Comparison of ENCODE assay signal across 8 cellular contexts in the genomic region with DNA sequence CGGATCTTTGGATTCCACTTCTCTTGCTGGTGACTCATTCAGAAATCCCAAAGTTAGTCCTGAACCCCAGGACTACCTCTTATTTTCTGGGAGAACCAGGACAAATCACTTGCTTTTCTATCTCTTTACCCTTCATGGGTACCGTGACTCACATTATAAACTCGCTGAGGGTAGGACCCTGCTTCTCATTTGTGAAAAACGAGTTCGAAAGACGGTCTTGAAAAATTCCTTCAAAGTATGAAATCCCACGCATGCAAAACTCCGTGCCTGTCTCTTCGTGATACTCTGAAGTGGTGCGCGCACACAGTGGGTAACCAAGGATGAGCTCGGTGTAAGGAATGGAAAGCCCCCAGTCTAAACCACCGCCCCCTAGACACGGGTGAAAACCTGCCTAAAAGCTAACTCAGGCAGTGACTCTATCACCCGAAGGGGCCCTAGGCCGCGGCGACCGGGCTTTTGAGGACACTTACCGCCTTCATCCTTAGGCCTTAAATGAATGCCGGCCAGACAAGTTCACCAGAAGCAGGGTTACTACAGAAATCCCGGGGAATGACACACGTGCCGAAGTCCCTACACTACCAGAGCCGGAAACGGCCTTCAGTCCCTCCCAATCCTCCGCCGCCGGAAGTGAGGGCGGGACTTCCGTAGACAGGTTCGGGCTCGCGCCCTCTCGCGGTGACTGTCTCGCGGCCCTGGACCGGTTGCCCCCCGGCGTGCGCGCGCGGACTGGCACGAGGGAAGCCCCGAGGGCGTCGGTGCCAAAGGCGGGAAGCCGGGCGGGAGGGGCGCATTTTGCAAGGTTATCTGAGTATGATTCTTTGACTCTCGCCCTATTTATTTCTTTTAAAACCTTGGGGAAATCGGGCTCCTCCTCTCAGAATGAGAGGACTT. TPM values are rescaled to one million over a fixed set of nuclear protein-coding genes. Genes with fewer than 3 reads are reported as not detected.
DNase-seq lines count a peak whose midpoint lies in the region; ATAC-seq lines count a peak whose summit lies in the region.

A gene with protein sequence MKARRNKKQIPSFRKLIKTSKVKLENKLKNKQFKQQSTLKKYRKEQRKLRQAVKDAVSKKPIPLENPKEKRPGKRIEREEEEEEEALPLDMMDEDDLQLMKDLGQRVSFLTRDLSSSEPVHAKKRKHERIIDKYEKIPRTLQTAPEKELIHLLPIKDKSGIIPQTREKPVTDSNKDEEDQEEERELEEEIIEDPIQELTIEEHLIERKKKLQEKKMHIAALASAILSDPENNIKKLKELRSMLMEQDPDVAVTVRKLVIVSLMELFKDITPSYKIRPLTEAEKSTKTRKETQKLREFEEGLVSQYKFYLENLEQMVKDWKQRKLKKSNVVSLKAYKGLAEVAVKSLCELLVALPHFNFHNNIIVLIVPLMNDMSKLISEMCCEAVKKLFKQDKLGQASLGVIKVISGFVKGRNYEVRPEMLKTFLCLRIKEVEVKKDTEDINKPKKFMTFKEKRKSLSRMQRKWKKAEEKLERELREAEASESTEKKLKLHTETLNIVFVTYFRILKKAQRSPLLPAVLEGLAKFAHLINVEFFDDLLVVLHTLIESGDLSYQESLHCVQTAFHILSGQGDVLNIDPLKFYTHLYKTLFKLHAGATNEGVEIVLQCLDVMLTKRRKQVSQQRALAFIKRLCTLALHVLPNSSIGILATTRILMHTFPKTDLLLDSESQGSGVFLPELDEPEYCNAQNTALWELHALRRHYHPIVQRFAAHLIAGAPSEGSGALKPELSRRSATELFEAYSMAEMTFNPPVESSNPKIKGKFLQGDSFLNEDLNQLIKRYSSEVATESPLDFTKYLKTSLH (minus strand): TSS at position 580 of the 891 bp plus-strand sequence. CDS start 101 bp downstream, at position 479.

- peaks cover 22% of the 10 kb centered on the region for H3K36me3 Mint-ChIP-seq in activated T-helper 1 cell treated with anti-CD3 and anti-CD28 coated beads, Interleukin-12 subunit alpha, Interleukin-12 subunit beta, Interleukin-2, Interleukin-4 antibody, amounts not matched to agents 30 ng/mL and 10 ng/mL and 1 ng/mL, durations not matched to agents 14 hours and 24 hours and 36 hours (ENCODE audit: low read depth)
- H3K36me3 Mint-ChIP-seq in naive B cell, result peaks cover 12 to 22% of the 10 kb centered on the region in 2 donors
- peaks cover 28% of the 10 kb centered on the region for H3K36me3 Mint-ChIP-seq in stimulated activated memory B cell treated with anti-CD40 and anti-IgM and Interleukin-4, amounts not matched to agents 10 μg/mL and 1 μg/mL and 100 μg/mL, for 72 hours

- peaks cover 10% of the 10 kb centered on the region for H3K27me3 Mint-ChIP-seq in activated T-helper 1 cell treated with anti-CD3 and anti-CD28 coated beads, Interleukin-12 subunit alpha, Interleukin-12 subunit beta, Interleukin-2, Interleukin-4 antibody, amounts not matched to agents 30 ng/mL and 10 ng/mL and 1 ng/mL, durations not matched to agents 14 hours and 24 hours and 36 hours (ENCODE audit: insufficient read depth)
- H3K27me3 Mint-ChIP-seq in naive B cell, result peaks cover 14 to 21% (median 16%) of the 10 kb centered on the region in 3 donors
- H3K27me3 Mint-ChIP-seq in stimulated activated memory B cell treated with anti-CD40 and anti-IgM and Interleukin-4, amounts not matched to agents 10 μg/mL and 1 μg/mL and 100 μg/mL, for 72 hours, result no peaks in the 10 kb centered on the region

- peak within 1 kb of the TSS; percentile 67 for H3K27ac ChIP-seq in KOPT-K1 (ENCODE audit: low read depth, low read length, poor library complexity, severe bottlenecking)

- intact Hi-C loops in activated T-helper 1 cell treated with anti-CD3 and anti-CD28 coated beads, Interleukin-12 subunit alpha, Interleukin-12 subunit beta, Interleukin-2, Interleukin-4 antibody, amounts not matched to agents 30 ng/mL and 10 ng/mL and 1 ng/mL, durations not matched to agents 14 hours and 24 hours and 36 hours (cut with micrococcal nuclease), result loop anchor here (1.0 to 10.0 kb wide), 10 partner anchors 40 to 1770 kb away; a partner anchor contains a TSS

- ATAC-seq in GM21786 (IDR thresholded peaks at IDR 0.05; ENCODE audit: unreplicated experiment) (peak; percentile 99), naive B cell (ENCODE audit: low read depth in 2 of 2) (peak; percentile 90 to 91)
- peak; percentile 99 for ATAC-seq in stimulated activated memory B cell treated with anti-CD40 and anti-IgM and Interleukin-4, amounts not matched to agents 10 μg/mL and 1 μg/mL and 100 μg/mL, for 72 hours

- H3K36me3 ChIP-seq in KOPT-K1 (ENCODE audit: insufficient read depth, low read length), result peaks cover 28% of the 10 kb centered on the region

- DNase-seq in Daoy (ENCODE audit: low read depth) (peak; percentile 95), RKO (ENCODE audit: low spot score) (peak; percentile 97), fibroblast of gingiva (ENCODE audit: low read depth) (peak; percentile 93), naive B cell (peak; percentile 96)
- peak; percentile 92 for DNase-seq in activated T-helper 1 cell treated with anti-CD3 and anti-CD28 coated beads, Interleukin-12 subunit alpha, Interleukin-12 subunit beta, Interleukin-2, Interleukin-4 antibody, amounts not matched to agents 30 ng/mL and 10 ng/mL and 1 ng/mL, durations not matched to agents 14 hours and 24 hours and 36 hours (ENCODE audit: low spot score)

- H3K27ac Mint-ChIP-seq in activated T-helper 1 cell treated with anti-CD3 and anti-CD28 coated beads, Interleukin-12 subunit alpha, Interleukin-12 subunit beta, Interleukin-2, Interleukin-4 antibody, amounts not matched to agents 30 ng/mL and 10 ng/mL and 1 ng/mL, durations not matched to agents 14 hours and 24 hours and 36 hours, result peak within 1 kb of the TSS; percentile 93
- peak within 1 kb of the TSS; percentile 98 to 100 (median 100) for H3K27ac Mint-ChIP-seq in naive B cell
- H3K27ac Mint-ChIP-seq in stimulated activated memory B cell treated with anti-CD40 and anti-IgM and Interleukin-4, amounts not matched to agents 10 μg/mL and 1 μg/mL and 100 μg/mL, for 72 hours, result peak within 1 kb of the TSS; percentile 98

- peaks cover 5% of the 10 kb centered on the region for H3K9me3 ChIP-seq in KOPT-K1 (ENCODE audit: insufficient read depth, low read length, poor library complexity, severe bottlenecking)

- peak within 1 kb of the TSS; percentile 88 for H3K4me3 Mint-ChIP-seq in activated T-helper 1 cell treated with anti-CD3 and anti-CD28 coated beads, Interleukin-12 subunit alpha, Interleukin-12 subunit beta, Interleukin-2, Interleukin-4 antibody, amounts not matched to agents 30 ng/mL and 10 ng/mL and 1 ng/mL, durations not matched to agents 14 hours and 24 hours and 36 hours
- peak within 1 kb of the TSS; percentile 91 to 99 (median 98) for H3K4me3 Mint-ChIP-seq in naive B cell
- H3K4me3 Mint-ChIP-seq in stimulated activated memory B cell treated with anti-CD40 and anti-IgM and Interleukin-4, amounts not matched to agents 10 μg/mL and 1 μg/mL and 100 μg/mL, for 72 hours, result peak within 1 kb of the TSS; percentile 96

- peaks cover 41% of the 10 kb centered on the region for H3K4me1 Mint-ChIP-seq in activated T-helper 1 cell treated with anti-CD3 and anti-CD28 coated beads, Interleukin-12 subunit alpha, Interleukin-12 subunit beta, Interleukin-2, Interleukin-4 antibody, amounts not matched to agents 30 ng/mL and 10 ng/mL and 1 ng/mL, durations not matched to agents 14 hours and 24 hours and 36 hours (ENCODE audit: low read depth)
- H3K4me1 Mint-ChIP-seq in naive B cell, result peaks cover 22 to 42% (median 34%) of the 10 kb centered on the region in 3 donors
- peaks cover 39% of the 10 kb centered on the region for H3K4me1 Mint-ChIP-seq in stimulated activated memory B cell treated with anti-CD40 and anti-IgM and Interleukin-4, amounts not matched to agents 10 μg/mL and 1 μg/mL and 100 μg/mL, for 72 hours

- no peaks in the 10 kb centered on the region for H3K9me3 Mint-ChIP-seq in activated T-helper 1 cell treated with anti-CD3 and anti-CD28 coated beads, Interleukin-12 subunit alpha, Interleukin-12 subunit beta, Interleukin-2, Interleukin-4 antibody, amounts not matched to agents 30 ng/mL and 10 ng/mL and 1 ng/mL, durations not matched to agents 14 hours and 24 hours and 36 hours
- peaks cover 0 to 2% (median 0%) of the 10 kb centered on the region in 7 donors for H3K9me3 Mint-ChIP-seq in naive B cell
- no peaks in the 10 kb centered on the region for H3K9me3 Mint-ChIP-seq in stimulated activated memory B cell treated with anti-CD40 and anti-IgM and Interleukin-4, amounts not matched to agents 10 μg/mL and 1 μg/mL and 100 μg/mL, for 72 hours

RNA-seq across cellular contexts. Expression of the gene that starts here (rescaled TPM):
- 46.3 and 48.6 TPM in 2 replicates for total RNA-seq in Daoy (2014; rRNA removed; shearing (Covaris generic))
- 47.7 and 47.8 TPM in 2 replicates for total RNA-seq in activated T-helper 1 cell treated with anti-CD3 and anti-CD28 coated beads, Interleukin-12 subunit alpha, Interleukin-12 subunit beta, Interleukin-2, Interleukin-4 antibody, amounts not matched to agents 30 ng/mL and 10 ng/mL and 1 ng/mL, durations not matched to agents 14 hours and 24 hours and 36 hours
- polyA plus RNA-seq in naive B cell (ENCODE audit: low read depth in 6 of 6), result 10 to 100 TPM; 21.7 to 38.6 (median 27.7) TPM

Comparison
In these comparisons a context has a peak if more than half of its experiments do, and no peak if none do; other contexts are left out.
1. Peak in every context shown above with its lines: DNase-seq, ATAC-seq and H3K27ac ChIP-seq.